ENCODE assay signal across 11 cellular contexts in the genomic region with DNA sequence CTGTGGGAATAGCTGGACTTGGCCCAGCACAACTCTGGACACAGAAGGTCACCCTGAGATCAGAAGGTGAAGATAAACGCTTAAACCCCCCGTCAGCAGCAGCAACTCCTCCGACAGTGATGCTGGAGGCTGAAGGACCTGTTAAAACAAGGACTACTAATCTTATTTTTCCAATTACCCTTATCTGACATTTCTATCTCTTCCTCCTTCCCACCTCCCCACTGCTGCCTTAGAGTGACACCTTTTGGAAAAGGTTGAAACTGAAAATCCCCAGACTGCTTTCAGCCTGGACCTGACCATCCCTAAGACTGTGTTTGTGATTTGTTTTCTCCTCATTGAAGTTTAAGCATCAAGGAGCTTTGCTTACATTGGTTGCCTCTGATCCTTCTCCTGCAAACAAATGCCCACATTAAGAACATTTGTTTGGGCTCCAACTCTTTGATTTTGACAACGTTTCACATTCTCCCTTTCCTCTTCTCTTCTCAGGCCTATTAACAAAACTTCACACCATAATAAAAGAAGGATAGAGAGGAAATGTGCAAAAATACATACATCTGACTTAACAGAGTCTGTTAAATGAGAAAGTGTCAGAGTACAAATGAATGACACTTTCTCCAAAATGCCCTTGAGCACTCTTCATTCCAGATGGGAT.
A peak's percentile ranks its signal among the peaks of the same experiment; 100 is the strongest.
DNase-seq lines count a peak whose midpoint lies in the region; ATAC-seq, FAIRE-seq and TF ChIP-seq lines count a peak whose summit lies in the region.
"Had no signal": no experiment of that assay in that cellular context is flagged by ENCODE, and none has a peak within 500 bp of the region (broad histone marks: within the 10 kb centered on the region; RNA-seq: fewer than 3 reads in every experiment).

No MANE protein-coding gene starts in this region.

- H3K9ac ChIP-seq in OCI-LY1 (ENCODE audit: low read length) (no peak overlapping the region), fibroblast of lung (ENCODE audit: insufficient read depth, low read length) (no peak overlapping the region)

- no peak for ATAC-seq in GM19455 (IDR thresholded peaks at IDR 0.05; ENCODE audit: unreplicated experiment)
- ATAC-seq: HCT116 had no signal

- H3K27me3 ChIP-seq in OCI-LY1 (ENCODE audit: insufficient read depth, low read length) (no peaks in the 10 kb centered on the region), fibroblast of lung (ENCODE audit: control insufficient read depth, insufficient read depth, low read length) (peaks cover 8% of the 10 kb centered on the region), transverse colon (no peaks in the 10 kb centered on the region)

- no peaks in the 10 kb centered on the region for H3K9me3 ChIP-seq in OCI-LY1 (ENCODE audit: low read length)
- H3K9me3 ChIP-seq in fibroblast of lung (ENCODE audit: control insufficient read depth, insufficient read depth, low read depth, low read length): no peaks in the 10 kb centered on the region
- no peaks in the 10 kb centered on the region for H3K9me3 ChIP-seq in transverse colon

- H3K79me2 ChIP-seq in OCI-LY1 (ENCODE audit: insufficient read depth, low read length) (no peaks in the 10 kb centered on the region), fibroblast of lung (ENCODE audit: control insufficient read depth, insufficient read depth, low read length) (no peaks in the 10 kb centered on the region)

- in situ Hi-C loops in transverse colon (cut with MboI; ENCODE audit: low pct_ligation_motif_present in 1 of 4, low pct_unique_long_range_greater_than_20kb in 1 of 4, low sequenced_read_pairs in 3 of 4): loop anchor here in 1 of 4 donors (25.0 kb wide), 1 partner anchor 410 kb away; a partner anchor contains a TSS

- DNase-seq in NCI-H2196 (lab: John Stamatoyannopoulos, UW; ENCODE audit: unreplicated experiment) (peak; percentile 5), NCI-H2196 treated with DMSO at 0.1 percent for 48 hours (lab: John Stamatoyannopoulos, UW; ENCODE audit: unreplicated experiment) (no peak), fibroblast of lung (ENCODE audit: low read depth in 2 of 2) (peak; percentile 19), transverse colon (no peak), inferior parietal cortex (ENCODE audit: extremely low spot score) (no peak), frontal cortex (ENCODE audit: low spot score in 2 of 2) (no peak)
- DNase-seq: CD8-positive, alpha-beta memory T cell; dermis blood vessel endothelial cell had no signal

- H3K4me3 ChIP-seq in OCI-LY1 (ENCODE audit: low read depth, low read length, poor library complexity, severe bottlenecking): no peak overlapping the region
- no peak overlapping the region for H3K4me3 ChIP-seq in fibroblast of lung (replicated peaks in 1 of 4; ENCODE audit: control extremely low read depth in 1 of 4, insufficient read depth in 1 of 4, low read depth in 3 of 4, low read length in 4 of 4)
- H3K4me3 ChIP-seq in transverse colon: no peak overlapping the region

- H3K36me3 ChIP-seq in OCI-LY1 (ENCODE audit: insufficient read depth, low read length): no peaks in the 10 kb centered on the region
- no peaks in the 10 kb centered on the region for H3K36me3 ChIP-seq in fibroblast of lung (ENCODE audit: control insufficient read depth, insufficient read depth, low read length)
- no peaks in the 10 kb centered on the region for H3K36me3 ChIP-seq in transverse colon

- intact Hi-C loops in transverse colon (cut with DNase I; ENCODE audit: low total_unique reads): loop anchor here (10.0 kb wide), 1 partner anchor 423 kb away; no protein-coding TSS in a partner anchor

- TF ChIP-seq POLR2A in transverse colon (IDR thresholded peaks at IDR 0.05): no peak

- 40 to 43% methylated on average over 1 to 4 of the region's 4 CpGs for WGBS in transverse colon (ENCODE audit: low coverage in 1 of 2), 2 donors

- FAIRE-seq in frontal cortex (lab: Jason Lieb, UNC): no peak

- H3K4me1 ChIP-seq in OCI-LY1 (ENCODE audit: insufficient read depth, low read length, severe bottlenecking) (no peaks in the 10 kb centered on the region), fibroblast of lung (ENCODE audit: control insufficient read depth, extremely low read depth, insufficient read depth, low read length) (peaks cover 2% of the 10 kb centered on the region), transverse colon (no peaks in the 10 kb centered on the region)

- no peaks in the 10 kb centered on the region for H3F3A ChIP-seq in OCI-LY1 (ENCODE audit: insufficient read depth, low read length)

- no peak overlapping the region for H3K4me2 ChIP-seq in OCI-LY1 (ENCODE audit: low read length)
- H3K4me2 ChIP-seq in fibroblast of lung (ENCODE audit: extremely low read depth, insufficient read depth, low read length): no peak overlapping the region

- H3K9me2 ChIP-seq in OCI-LY1 (ENCODE audit: low read depth, low read length): no peaks in the 10 kb centered on the region

- no peak overlapping the region for H2AFZ ChIP-seq in OCI-LY1 (ENCODE audit: low read length)
- H2AFZ ChIP-seq in fibroblast of lung (ENCODE audit: low read length): no peak overlapping the region

- TF ChIP-seq EP300 in transverse colon (IDR thresholded peaks at IDR 0.05; ENCODE audit: low read depth): no peak

- TF ChIP-seq CTCF in OCI-LY1 (IDR thresholded peaks at IDR 0.05; ENCODE audit: low read length): peak; percentile 38; the same call in 1 of the 2 replicates
- peak; percentile 21 to 24 for TF ChIP-seq CTCF in fibroblast of lung (conservative IDR thresholded peaks at IDR 0.05 in 1 of 2, IDR thresholded peaks at IDR 0.05 in 1 of 2; ENCODE audit: low read depth in 1 of 2, low read length in 2 of 2)
- peak; percentile 20 to 30 (median 24) for TF ChIP-seq CTCF in transverse colon (IDR thresholded peaks at IDR 0.05)

- no peaks in the 10 kb centered on the region for H4K20me1 ChIP-seq in OCI-LY1 (ENCODE audit: insufficient read depth, low read length)
- H4K20me1 ChIP-seq in fibroblast of lung (ENCODE audit: control insufficient read depth, extremely low read depth, insufficient read depth, low read length): no peaks in the 10 kb centered on the region

- H3K27ac ChIP-seq in OCI-LY1 (ENCODE audit: low read depth, low read length, poor library complexity, severe bottlenecking) (no peak overlapping the region), fibroblast of lung (ENCODE audit: insufficient read depth, low read length) (no peak overlapping the region), transverse colon (no peak overlapping the region)

Comparison
In these comparisons a context has a peak if more than half of its experiments do, and no peak if none do; other contexts are left out.
1. DNase-seq: peak in NCI-H2196 (single experiment) and fibroblast of lung (2 of 2); none in NCI-H2196 treated with DMSO at 0.1 percent for 48 hours (single experiment), transverse colon (single experiment), inferior parietal cortex (single experiment) and frontal cortex (0 of 2).
2. Peak in every context shown above with its lines, with median percentiles within 50 percentile points of each other: CTCF ChIP-seq.